Comparison of ENCODE assay signal across 1 cellular context in the genomic region with DNA sequence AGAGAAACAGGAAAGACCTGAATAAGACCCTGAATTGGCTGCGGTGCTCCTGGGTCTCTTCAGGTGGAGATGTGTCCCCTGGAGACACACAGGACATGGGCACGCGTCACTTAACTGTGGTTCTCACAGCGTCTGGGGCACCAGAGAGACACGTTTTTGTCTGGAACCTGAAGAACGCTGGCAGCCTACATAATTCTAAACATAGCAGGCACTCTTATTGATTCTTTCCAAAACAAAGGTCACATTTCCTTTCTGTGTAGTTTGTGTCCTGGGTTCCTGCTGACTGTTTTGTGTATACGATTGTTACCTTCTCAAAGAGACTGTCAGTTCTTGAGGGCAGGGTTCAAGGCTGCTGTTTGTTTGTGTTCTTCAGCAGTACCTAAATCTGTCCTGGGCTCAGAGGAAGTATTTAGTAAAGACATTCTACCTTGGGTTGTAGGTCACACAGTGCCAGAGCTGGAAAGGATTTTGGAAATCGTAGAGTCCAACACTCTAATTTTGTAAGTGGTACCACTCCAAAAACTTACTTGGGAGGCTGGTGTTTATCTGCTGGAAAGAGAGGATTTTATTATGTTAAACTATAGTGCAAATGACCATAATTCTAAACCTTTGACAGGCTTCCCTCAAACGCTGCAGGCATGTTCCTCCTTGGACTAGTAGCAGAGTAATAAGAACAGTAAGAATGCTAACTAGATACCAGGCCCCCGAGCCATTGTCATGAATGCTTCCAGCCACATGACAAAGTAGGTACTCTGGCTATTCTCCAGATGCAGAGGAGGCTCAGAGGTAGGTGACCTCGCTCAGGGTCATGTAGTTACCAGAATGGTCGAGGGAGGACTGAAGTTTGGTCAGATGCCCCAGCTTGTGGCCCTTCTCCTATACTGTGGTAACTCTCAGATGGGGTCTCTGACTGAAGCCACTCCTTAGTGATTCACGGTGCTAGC.
TF ChIP-seq lines count a peak whose summit lies in the region.

No MANE protein-coding gene starts in this region.

TF ChIP-seq in HEK293, 187 proteins besides CTCF, POLR2A, EP300 and RAD21 (continued from another document):
- TF ChIP-seq, protein P1, sequence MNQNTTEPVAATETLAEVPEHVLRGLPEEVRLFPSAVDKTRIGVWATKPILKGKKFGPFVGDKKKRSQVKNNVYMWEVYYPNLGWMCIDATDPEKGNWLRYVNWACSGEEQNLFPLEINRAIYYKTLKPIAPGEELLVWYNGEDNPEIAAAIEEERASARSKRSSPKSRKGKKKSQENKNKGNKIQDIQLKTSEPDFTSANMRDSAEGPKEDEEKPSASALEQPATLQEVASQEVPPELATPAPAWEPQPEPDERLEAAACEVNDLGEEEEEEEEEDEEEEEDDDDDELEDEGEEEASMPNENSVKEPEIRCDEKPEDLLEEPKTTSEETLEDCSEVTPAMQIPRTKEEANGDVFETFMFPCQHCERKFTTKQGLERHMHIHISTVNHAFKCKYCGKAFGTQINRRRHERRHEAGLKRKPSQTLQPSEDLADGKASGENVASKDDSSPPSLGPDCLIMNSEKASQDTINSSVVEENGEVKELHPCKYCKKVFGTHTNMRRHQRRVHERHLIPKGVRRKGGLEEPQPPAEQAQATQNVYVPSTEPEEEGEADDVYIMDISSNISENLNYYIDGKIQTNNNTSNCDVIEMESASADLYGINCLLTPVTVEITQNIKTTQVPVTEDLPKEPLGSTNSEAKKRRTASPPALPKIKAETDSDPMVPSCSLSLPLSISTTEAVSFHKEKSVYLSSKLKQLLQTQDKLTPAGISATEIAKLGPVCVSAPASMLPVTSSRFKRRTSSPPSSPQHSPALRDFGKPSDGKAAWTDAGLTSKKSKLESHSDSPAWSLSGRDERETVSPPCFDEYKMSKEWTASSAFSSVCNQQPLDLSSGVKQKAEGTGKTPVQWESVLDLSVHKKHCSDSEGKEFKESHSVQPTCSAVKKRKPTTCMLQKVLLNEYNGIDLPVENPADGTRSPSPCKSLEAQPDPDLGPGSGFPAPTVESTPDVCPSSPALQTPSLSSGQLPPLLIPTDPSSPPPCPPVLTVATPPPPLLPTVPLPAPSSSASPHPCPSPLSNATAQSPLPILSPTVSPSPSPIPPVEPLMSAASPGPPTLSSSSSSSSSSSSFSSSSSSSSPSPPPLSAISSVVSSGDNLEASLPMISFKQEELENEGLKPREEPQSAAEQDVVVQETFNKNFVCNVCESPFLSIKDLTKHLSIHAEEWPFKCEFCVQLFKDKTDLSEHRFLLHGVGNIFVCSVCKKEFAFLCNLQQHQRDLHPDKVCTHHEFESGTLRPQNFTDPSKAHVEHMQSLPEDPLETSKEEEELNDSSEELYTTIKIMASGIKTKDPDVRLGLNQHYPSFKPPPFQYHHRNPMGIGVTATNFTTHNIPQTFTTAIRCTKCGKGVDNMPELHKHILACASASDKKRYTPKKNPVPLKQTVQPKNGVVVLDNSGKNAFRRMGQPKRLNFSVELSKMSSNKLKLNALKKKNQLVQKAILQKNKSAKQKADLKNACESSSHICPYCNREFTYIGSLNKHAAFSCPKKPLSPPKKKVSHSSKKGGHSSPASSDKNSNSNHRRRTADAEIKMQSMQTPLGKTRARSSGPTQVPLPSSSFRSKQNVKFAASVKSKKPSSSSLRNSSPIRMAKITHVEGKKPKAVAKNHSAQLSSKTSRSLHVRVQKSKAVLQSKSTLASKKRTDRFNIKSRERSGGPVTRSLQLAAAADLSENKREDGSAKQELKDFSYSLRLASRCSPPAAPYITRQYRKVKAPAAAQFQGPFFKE (tag by site-specific recombination; IDR thresholded peaks at IDR 0.05; ENCODE audit: borderline replicate concordance) = no peak
- TF ChIP-seq ZNF211 (tag by site-specific recombination; IDR thresholded peaks at IDR 0.05; ENCODE audit: low read depth) (no peak), ZNF785 (tag by site-specific recombination; IDR thresholded peaks at IDR 0.05) (no peak), ZNF416 (tag by site-specific recombination; IDR thresholded peaks at IDR 0.05) (no peak), ZNF335 (tag by site-specific recombination; conservative IDR thresholded peaks at IDR 0.05) (no peak), MYNN (tag by site-specific recombination; IDR thresholded peaks at IDR 0.05; ENCODE audit: borderline replicate concordance) (no peak), EGR2 (tag by site-specific recombination; IDR thresholded peaks at IDR 0.05; ENCODE audit: low read depth) (no peak)
